ENCODE assay signal across 24 cellular contexts in genomic region chr11:59185412-59185811, GRCh38. TPM values are rescaled to one million over a fixed set of nuclear protein-coding genes. Genes with fewer than 3 reads are reported as not detected.
A peak's percentile ranks its signal among the peaks of the same experiment; 100 is the strongest.
DNase-seq lines count a peak whose midpoint lies in the region; ATAC-seq, FAIRE-seq and TF ChIP-seq lines count a peak whose summit lies in the region.
"Had no signal": no experiment of that assay in that cellular context is flagged by ENCODE, and none has a peak within 500 bp of the region (broad histone marks: within the 10 kb centered on the region; RNA-seq: fewer than 3 reads in every experiment).

No MANE protein-coding gene starts in this region.

- H3K4me1 ChIP-seq in astrocyte (ENCODE audit: insufficient read depth, low read length) (no peaks in the 10 kb centered on the region), hepatocyte (ENCODE audit: insufficient read depth) (peaks cover 41% of the 10 kb centered on the region), neural progenitor cell (peaks cover 34% of the 10 kb centered on the region), upper lobe of left lung (peaks cover 50 to 62% (median 55%) of the 10 kb centered on the region in 4 donors)

- TF ChIP-seq POLR2A in upper lobe of left lung (IDR thresholded peaks at IDR 0.05) = no peak

- no peaks in the 10 kb centered on the region for H3K9me2 ChIP-seq in hepatocyte (replicated peaks; ENCODE audit: insufficient read depth)

- TF ChIP-seq EP300 in upper lobe of left lung (IDR thresholded peaks at IDR 0.05) = no peak

- peak overlapping the region; percentile 26 for H3K27ac Mint-ChIP-seq in astrocyte (ENCODE audit: unreplicated experiment)
- peak overlapping the region; percentile 98 for H3K27ac Mint-ChIP-seq in neural progenitor cell
- no peak overlapping the region for H3K27ac Mint-ChIP-seq in stimulated activated naive B cell treated with anti-CD40 and anti-IgM and Interleukin-4, amounts not matched to agents 10 μg/mL and 1 μg/mL and 100 μg/mL, for 72 hours
- H3K27ac Mint-ChIP-seq: activated CD4-positive, alpha-beta memory T cell treated with anti-CD3 and anti-CD28 coated beads for 36 hours; activated naive CD4-positive, alpha-beta T cell treated with anti-CD3 and anti-CD28 coated beads, Interleukin-2, amount 50 U/mL, for 24 hours; activated T-cell treated with anti-CD3 and anti-CD28 coated beads, Interleukin-2, amount 50 U/mL, for 24 hours; natural killer cell treated with Interleukin-12 subunit alpha and Interleukin-12 subunit beta and Interleukin-15 and Interleukin-18, amount 100 ng/mL, for 72 hours had no signal

- H3K27me3 ChIP-seq in astrocyte (ENCODE audit: insufficient read depth, low read length) (peaks cover 8% of the 10 kb centered on the region), hepatocyte (no peaks in the 10 kb centered on the region), neural progenitor cell (no peaks in the 10 kb centered on the region), upper lobe of left lung (no peaks in the 10 kb centered on the region)

- H3K9me3 ChIP-seq in astrocyte (ENCODE audit: insufficient read depth, low read depth, low read length) (no peaks in the 10 kb centered on the region), hepatocyte (ENCODE audit: low read depth) (no peaks in the 10 kb centered on the region), neural progenitor cell (ENCODE audit: low read depth) (no peaks in the 10 kb centered on the region), upper lobe of left lung (no peaks in the 10 kb centered on the region)

- H3K27ac ChIP-seq in astrocyte (ENCODE audit: low read depth, low read length) = no peak overlapping the region
- peak overlapping the region; percentile 91 for H3K27ac ChIP-seq in hepatocyte
- H3K27ac ChIP-seq in neural progenitor cell = no peak overlapping the region
- H3K27ac ChIP-seq in upper lobe of left lung = peak overlapping the region; percentile 28 to 82 (median 74)

- H3K4me3 Mint-ChIP-seq in astrocyte (ENCODE audit: unreplicated experiment) (no peak overlapping the region), neural progenitor cell (peak overlapping the region; percentile 69)
- no peak overlapping the region for H3K4me3 Mint-ChIP-seq in stimulated activated naive B cell treated with anti-CD40 and anti-IgM and Interleukin-4, amounts not matched to agents 10 μg/mL and 1 μg/mL and 100 μg/mL, for 72 hours
- H3K4me3 Mint-ChIP-seq: activated CD4-positive, alpha-beta memory T cell treated with anti-CD3 and anti-CD28 coated beads for 36 hours; activated naive CD4-positive, alpha-beta T cell treated with anti-CD3 and anti-CD28 coated beads, Interleukin-2, amount 50 U/mL, for 24 hours; activated T-cell treated with anti-CD3 and anti-CD28 coated beads, Interleukin-2, amount 50 U/mL, for 24 hours; natural killer cell treated with Interleukin-12 subunit alpha and Interleukin-12 subunit beta and Interleukin-15 and Interleukin-18, amount 100 ng/mL, for 72 hours had no signal

- H3K36me3 ChIP-seq in astrocyte (ENCODE audit: insufficient read depth, low read length) = no peaks in the 10 kb centered on the region
- no peaks in the 10 kb centered on the region for H3K36me3 ChIP-seq in hepatocyte (replicated peaks; ENCODE audit: insufficient read depth, low read depth)
- H3K36me3 ChIP-seq in neural progenitor cell = no peaks in the 10 kb centered on the region
- peaks cover 0 to 15% (median 0%) of the 10 kb centered on the region in 4 donors for H3K36me3 ChIP-seq in upper lobe of left lung

- 63% methylated on average over 3 of the region's 3 CpGs for WGBS in hepatocyte (ENCODE audit: low lambda C conversion rate, missing lambda C conversion rate)
- 59 to 79% methylated on average over 3 of the region's 3 CpGs for WGBS in upper lobe of left lung, 2 donors

- peaks cover 26% of the 10 kb centered on the region for H3K36me3 Mint-ChIP-seq in astrocyte (ENCODE audit: low read depth, unreplicated experiment)
- peaks cover 65% of the 10 kb centered on the region for H3K36me3 Mint-ChIP-seq in neural progenitor cell
- peaks cover 25 to 50% of the 10 kb centered on the region in 2 donors for H3K36me3 Mint-ChIP-seq in stimulated activated naive B cell treated with anti-CD40 and anti-IgM and Interleukin-4, amounts not matched to agents 10 μg/mL and 1 μg/mL and 100 μg/mL, for 72 hours
- H3K36me3 Mint-ChIP-seq: activated CD4-positive, alpha-beta memory T cell treated with anti-CD3 and anti-CD28 coated beads for 36 hours; activated naive CD4-positive, alpha-beta T cell treated with anti-CD3 and anti-CD28 coated beads, Interleukin-2, amount 50 U/mL, for 24 hours; natural killer cell treated with Interleukin-12 subunit alpha and Interleukin-12 subunit beta and Interleukin-15 and Interleukin-18, amount 100 ng/mL, for 72 hours had no signal

- no peak for FAIRE-seq in astrocyte (lab: Jason Lieb, UNC)

- H3K4me3 ChIP-seq in astrocyte (ENCODE audit: insufficient read depth, low read depth, low read length) = no peak overlapping the region
- no peak overlapping the region for H3K4me3 ChIP-seq in hepatocyte
- no peak overlapping the region for H3K4me3 ChIP-seq in neural progenitor cell
- H3K4me3 ChIP-seq in upper lobe of left lung = no peak overlapping the region
- H3K4me3 ChIP-seq: lung had no signal

- TF ChIP-seq CTCF in astrocyte (IDR thresholded peaks at IDR 0.05; ENCODE audit: insufficient read depth, low read depth, low read length) (no peak), hepatocyte (IDR thresholded peaks at IDR 0.05; ENCODE audit: poor library complexity) (no peak), neural progenitor cell (IDR thresholded peaks at IDR 0.05) (no peak), upper lobe of left lung (IDR thresholded peaks at IDR 0.05) (no peak)

- H2AFZ ChIP-seq in astrocyte (ENCODE audit: low read depth, low read length) (no peak overlapping the region), hepatocyte (no peak overlapping the region), neural progenitor cell (replicated peaks) (no peak overlapping the region)

- H3K9me3 Mint-ChIP-seq in astrocyte (ENCODE audit: unreplicated experiment) (no peaks in the 10 kb centered on the region), neural progenitor cell (no peaks in the 10 kb centered on the region)
- no peaks in the 10 kb centered on the region for H3K9me3 Mint-ChIP-seq in stimulated activated naive B cell treated with anti-CD40 and anti-IgM and Interleukin-4, amounts not matched to agents 10 μg/mL and 1 μg/mL and 100 μg/mL, for 72 hours
- H3K9me3 Mint-ChIP-seq: activated CD4-positive, alpha-beta memory T cell treated with anti-CD3 and anti-CD28 coated beads for 36 hours; activated naive CD4-positive, alpha-beta T cell treated with anti-CD3 and anti-CD28 coated beads, Interleukin-2, amount 50 U/mL, for 24 hours; activated T-cell treated with anti-CD3 and anti-CD28 coated beads, Interleukin-2, amount 50 U/mL, for 24 hours; natural killer cell treated with Interleukin-12 subunit alpha and Interleukin-12 subunit beta and Interleukin-15 and Interleukin-18, amount 100 ng/mL, for 72 hours had no signal

- peaks cover 9% of the 10 kb centered on the region for H3F3A ChIP-seq in neural progenitor cell (ENCODE audit: low read depth)

- ATAC-seq in upper lobe of left lung (ENCODE audit: low FRiP score in 2 of 2) (peak in 1 of 2 donors; percentile 8), GM21360 (IDR thresholded peaks at IDR 0.05; ENCODE audit: unreplicated experiment) (no peak)
- ATAC-seq in stimulated activated naive B cell treated with anti-CD40 and anti-IgM and Interleukin-4, amounts not matched to agents 10 μg/mL and 1 μg/mL and 100 μg/mL, for 72 hours (replicated peaks) = no peak
- ATAC-seq: stimulated activated naive CD8-positive, alpha-beta T cell treated with anti-CD3 and anti-CD28 coated beads, Interleukin-15, Interleukin-2, amounts not matched to agents 100 U/mL and 50 U/mL, for 24 hours had no signal

- H3K4me2 ChIP-seq in astrocyte (ENCODE audit: low read length) = no peak overlapping the region
- peak overlapping the region; percentile 61 for H3K4me2 ChIP-seq in hepatocyte
- peak overlapping the region; percentile 62 for H3K4me2 ChIP-seq in neural progenitor cell

- DNase-seq in astrocyte (ENCODE audit: low read depth) (no peak), hepatocyte (ENCODE audit: low spot score) (peak; percentile 29), neural progenitor cell (ENCODE audit: low spot score) (no peak), upper lobe of left lung (no peak), NCI-H1930 (lab: John Stamatoyannopoulos, UW) (no peak)
- DNase-seq in stimulated activated naive B cell treated with anti-CD40 and anti-IgM and Interleukin-4, amounts not matched to agents 10 μg/mL and 1 μg/mL and 100 μg/mL, for 72 hours = no peak
- DNase-seq: activated CD4-positive, alpha-beta memory T cell treated with anti-CD3 and anti-CD28 coated beads for 36 hours; activated T-cell treated with anti-CD3 and anti-CD28 coated beads, Interleukin-2, amount 50 U/mL, for 24 hours; AML-193; COR-L47; cortex of kidney; Karpas-422; NCI-H1092 treated with DMSO at 0.1 percent for 48 hours; NCI-H2107; NCI-H524 treated with DMSO at 0.1 percent for 48 hours; SHP77 treated with DMSO at 0.1 percent for 48 hours; stimulated activated naive CD8-positive, alpha-beta T cell treated with anti-CD3 and anti-CD28 coated beads, Interleukin-15, Interleukin-2, amounts not matched to agents 100 U/mL and 50 U/mL, for 24 hours had no signal

- H3K4me1 Mint-ChIP-seq in astrocyte (ENCODE audit: low read depth, unreplicated experiment) (peaks cover 20% of the 10 kb centered on the region), neural progenitor cell (peaks cover 77% of the 10 kb centered on the region)
- H3K4me1 Mint-ChIP-seq in stimulated activated naive B cell treated with anti-CD40 and anti-IgM and Interleukin-4, amounts not matched to agents 10 μg/mL and 1 μg/mL and 100 μg/mL, for 72 hours = peaks cover 18 to 44% of the 10 kb centered on the region in 2 donors
- H3K4me1 Mint-ChIP-seq: activated naive CD4-positive, alpha-beta T cell treated with anti-CD3 and anti-CD28 coated beads, Interleukin-2, amount 50 U/mL, for 24 hours had no signal

- H4K20me1 ChIP-seq in astrocyte (ENCODE audit: insufficient read depth, low read length) (no peaks in the 10 kb centered on the region), hepatocyte (ENCODE audit: insufficient read depth, poor library complexity, severe bottlenecking) (peaks cover 4% of the 10 kb centered on the region), neural progenitor cell (ENCODE audit: low read depth) (peaks cover 83% of the 10 kb centered on the region)

- H3K79me2 ChIP-seq in astrocyte (ENCODE audit: insufficient read depth, low read length) (no peaks in the 10 kb centered on the region), hepatocyte (peaks cover 69% of the 10 kb centered on the region), neural progenitor cell (ENCODE audit: low read depth) (peaks cover 80% of the 10 kb centered on the region)

- H3K27me3 Mint-ChIP-seq in astrocyte (ENCODE audit: low read depth, unreplicated experiment) (no peaks in the 10 kb centered on the region), neural progenitor cell (ENCODE audit: insufficient read depth, low read depth) (peaks cover 8% of the 10 kb centered on the region)
- H3K27me3 Mint-ChIP-seq in stimulated activated naive B cell treated with anti-CD40 and anti-IgM and Interleukin-4, amounts not matched to agents 10 μg/mL and 1 μg/mL and 100 μg/mL, for 72 hours = no peaks in the 10 kb centered on the region
- H3K27me3 Mint-ChIP-seq: activated CD4-positive, alpha-beta memory T cell treated with anti-CD3 and anti-CD28 coated beads for 36 hours; activated naive CD4-positive, alpha-beta T cell treated with anti-CD3 and anti-CD28 coated beads, Interleukin-2, amount 50 U/mL, for 24 hours; activated T-cell treated with anti-CD3 and anti-CD28 coated beads, Interleukin-2, amount 50 U/mL, for 24 hours had no signal

- H3K9ac ChIP-seq in astrocyte (ENCODE audit: low read length) (no peak overlapping the region), neural progenitor cell (no peak overlapping the region)

RNA-seq across cellular contexts. Expression of gene DTX4, which starts 13.5 kb away (rescaled TPM):
- total RNA-seq in astrocyte = 16.1 and 19.5 TPM in 2 replicates
- total RNA-seq in hepatocyte = 26.2 and 27.5 TPM in 2 replicates
- polyA plus RNA-seq in hepatocyte = 13.6 and 15.4 TPM in 2 replicates
- total RNA-seq in neural progenitor cell (ENCODE audit: low replicate concordance) = 16.9 and 34.8 TPM in 2 replicates
- total RNA-seq in upper lobe of left lung = 10 to 100 TPM; 33.4 to 58.7 (median 48.5) TPM

RNA-seq across cellular contexts. Expression of gene MPEG1, which starts 27.3 kb away (rescaled TPM):
- total RNA-seq in astrocyte (not detected in 2 replicates), hepatocyte (0.04 and 0.57 TPM in 2 replicates), neural progenitor cell (ENCODE audit: low replicate concordance) (not detected in 2 replicates), upper lobe of left lung (10 to 100 TPM in 5 of 6 donors, 1 to 10 TPM in 1; 5.5 to 59.2 (median 25.1) TPM)
- polyA plus RNA-seq in hepatocyte = not detected in 2 replicates
- total RNA-seq: activated CD4-positive, alpha-beta memory T cell treated with anti-CD3 and anti-CD28 coated beads for 36 hours; glomerular endothelial cell; HT1080; T-helper 1 cell treated with Interleukin-12 subunit alpha and Interleukin-12 subunit beta and Interleukin-4 antibody, amounts not matched to agents 30 ng/mL and 1 ng/mL, for 36 hours had no signal

RNA-seq across cellular contexts. Expression of gene FAM111A, which starts 42.8 kb away (rescaled TPM):
- total RNA-seq in astrocyte (11.1 and 13.1 TPM in 2 replicates), hepatocyte (36.8 and 43.2 TPM in 2 replicates), neural progenitor cell (ENCODE audit: low replicate concordance) (31.0 and 32.7 TPM in 2 replicates), upper lobe of left lung (10 to 100 TPM; 29.9 to 78.6 (median 53.8) TPM)
- 16.8 and 20.0 TPM in 2 replicates for polyA plus RNA-seq in hepatocyte

Comparison
In these comparisons a context has a peak if more than half of its experiments do, and no peak if none do; other contexts are left out.
1. H3K27ac ChIP-seq: peak in hepatocyte (single experiment) and upper lobe of left lung (4 of 4); none in astrocyte (single experiment) and neural progenitor cell (single experiment).